Comparison of ENCODE assay signal across 1 cellular context in the genomic region with DNA sequence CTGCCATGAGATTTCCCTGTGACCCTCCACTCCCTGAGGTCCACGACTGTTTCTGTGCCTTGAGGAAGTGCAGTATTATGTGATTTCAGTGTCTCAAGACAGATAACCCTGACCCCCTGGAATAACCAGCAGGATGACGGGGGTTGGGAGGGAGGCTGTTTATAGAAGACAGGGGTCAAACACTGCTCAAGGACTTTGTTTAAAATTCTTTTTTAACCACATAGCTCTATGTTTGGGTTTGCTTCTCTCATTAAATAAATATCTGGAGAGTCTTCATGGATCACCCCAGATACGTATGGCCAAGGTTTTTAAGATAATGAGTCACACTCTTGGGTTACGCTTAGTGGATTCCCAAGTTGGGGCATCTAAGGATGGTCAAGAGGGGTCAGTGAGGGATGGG.
TF ChIP-seq lines count a peak whose summit lies in the region.

No MANE protein-coding gene starts in this region.

TF ChIP-seq in IMR-90, 13 proteins besides CTCF, POLR2A, EP300 and RAD21 (continued from another document):
- TF ChIP-seq, protein P1, sequence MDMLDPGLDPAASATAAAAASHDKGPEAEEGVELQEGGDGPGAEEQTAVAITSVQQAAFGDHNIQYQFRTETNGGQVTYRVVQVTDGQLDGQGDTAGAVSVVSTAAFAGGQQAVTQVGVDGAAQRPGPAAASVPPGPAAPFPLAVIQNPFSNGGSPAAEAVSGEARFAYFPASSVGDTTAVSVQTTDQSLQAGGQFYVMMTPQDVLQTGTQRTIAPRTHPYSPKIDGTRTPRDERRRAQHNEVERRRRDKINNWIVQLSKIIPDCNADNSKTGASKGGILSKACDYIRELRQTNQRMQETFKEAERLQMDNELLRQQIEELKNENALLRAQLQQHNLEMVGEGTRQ (IDR thresholded peaks at IDR 0.05; ENCODE audit: low read depth, low read length), result no peak
- peak; percentile 16 for TF ChIP-seq MAFK (IDR thresholded peaks at IDR 0.05; ENCODE audit: low read depth, low read length)
